ENCODE assay signal across 11 cellular contexts in the genomic region with DNA sequence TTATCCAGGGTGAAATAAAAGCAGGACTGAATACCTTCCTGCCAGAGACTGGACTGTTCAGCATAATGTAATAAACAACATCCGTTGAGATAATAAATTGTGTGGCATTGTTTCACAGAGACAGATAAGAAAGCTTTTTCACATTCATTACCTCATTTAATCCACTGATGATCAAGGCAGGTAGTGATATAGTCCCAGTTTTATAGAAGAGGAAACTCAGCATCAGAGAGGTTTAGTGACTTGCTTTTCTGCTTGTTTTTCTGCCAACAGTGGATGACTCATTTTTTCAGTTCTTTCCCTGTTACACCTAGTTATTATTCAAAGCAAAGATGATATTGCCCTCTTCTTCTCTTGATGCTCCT. TPM values are rescaled to one million over a fixed set of nuclear protein-coding genes. Genes with fewer than 3 reads are reported as not detected.
A peak's percentile ranks its signal among the peaks of the same experiment; 100 is the strongest.
DNase-seq lines count a peak whose midpoint lies in the region.
"Had no signal": no experiment of that assay in that cellular context is flagged by ENCODE, and none has a peak within 500 bp of the region (broad histone marks: within the 10 kb centered on the region; RNA-seq: fewer than 3 reads in every experiment).

No MANE protein-coding gene starts in this region.

- H3K36me3 ChIP-seq in ACC112 (ENCODE audit: insufficient read depth, low read length) = no peaks in the 10 kb centered on the region
- H3K36me3 ChIP-seq in adipocyte (ENCODE audit: control insufficient read depth, insufficient read depth, low read length, severe bottlenecking) = no peaks in the 10 kb centered on the region

- no peaks in the 10 kb centered on the region for H3K27me3 ChIP-seq in ACC112 (ENCODE audit: insufficient read depth, low read length)
- H3K27me3 ChIP-seq in adipocyte (replicated peaks; ENCODE audit: control insufficient read depth, insufficient read depth, low read length) = no peaks in the 10 kb centered on the region
- H3K27me3 ChIP-seq: hepatocyte had no signal

- DNase-seq in HT1080 (ENCODE audit: low read depth) = peak; percentile 62
- DNase-seq in adipocyte (ENCODE audit: low read depth) = peak; percentile 40
- DNase-seq in kidney glomerular epithelial cell (lab: John Stamatoyannopoulos, UW) = peak; percentile 11
- DNase-seq in NCI-H748 (lab: John Stamatoyannopoulos, UW; ENCODE audit: unreplicated experiment) = no peak
- DNase-seq in middle frontal gyrus (ENCODE audit: extremely low spot score, low spot score) = no peak
- no peak for DNase-seq in NCI-H2196 (lab: John Stamatoyannopoulos, UW; ENCODE audit: unreplicated experiment)
- DNase-seq in NOMO-1 (lab: John Stamatoyannopoulos, UW; ENCODE audit: unreplicated experiment in 2 of 2) = no peak
- DNase-seq: CD8-positive, alpha-beta memory T cell had no signal

- H3K9me3 ChIP-seq in adipocyte (ENCODE audit: control insufficient read depth, low read length) = no peaks in the 10 kb centered on the region

- H3K9ac ChIP-seq in adipocyte (ENCODE audit: low read length) = no peak overlapping the region

- H3K4me1 ChIP-seq in ACC112 (ENCODE audit: control insufficient read depth, insufficient read depth, low read length, unreplicated experiment) (peaks cover 22% of the 10 kb centered on the region), adipocyte (ENCODE audit: control insufficient read depth, insufficient read depth, low read length) (peaks cover 26% of the 10 kb centered on the region)

- no peak overlapping the region for H3K4me3 ChIP-seq in ACC112 (ENCODE audit: low read depth, low read length)
- H3K4me3 ChIP-seq in adipocyte (ENCODE audit: low read length) = no peak overlapping the region
- H3K4me3 ChIP-seq: GM12878, hepatocyte had no signal

- no peaks in the 10 kb centered on the region for H3K79me2 ChIP-seq in ACC112 (ENCODE audit: control insufficient read depth, insufficient read depth, low read length, unreplicated experiment)
- H3K79me2 ChIP-seq: hepatocyte had no signal

- peak overlapping the region; percentile 95 for H3K27ac ChIP-seq in ACC112 (ENCODE audit: low read depth, low read length)
- H3K27ac ChIP-seq: hepatocyte had no signal

- H2AFZ ChIP-seq in ACC112 (ENCODE audit: low read length, unreplicated experiment) = no peak overlapping the region
- H2AFZ ChIP-seq: hepatocyte had no signal

RNA-seq across cellular contexts. Expression of a gene that starts 4.0 kb away (rescaled TPM):
- 1.9 and 2.3 TPM in 2 replicates for total RNA-seq in HT1080 (2014; rRNA removed; shearing (Covaris generic))
- polyA plus RNA-seq in HT1080 (2015; cell fraction: cytosol; rRNA removed) = 1.2 and 1.7 TPM in 2 replicates
- 6.5 and 9.1 TPM in 2 replicates for polyA plus RNA-seq in HT1080 (2015; cell fraction: nucleus; rRNA removed)
- polyA plus RNA-seq: hepatocyte had no signal

Comparison
In these comparisons a context has a peak if more than half of its experiments do, and no peak if none do; other contexts are left out.
1. DNase-seq: peak in HT1080 (single experiment), adipocyte (single experiment) and kidney glomerular epithelial cell (single experiment); none in NCI-H748 (single experiment), middle frontal gyrus (single experiment), NCI-H2196 (single experiment) and NOMO-1 (0 of 2).